In the genomic region with DNA sequence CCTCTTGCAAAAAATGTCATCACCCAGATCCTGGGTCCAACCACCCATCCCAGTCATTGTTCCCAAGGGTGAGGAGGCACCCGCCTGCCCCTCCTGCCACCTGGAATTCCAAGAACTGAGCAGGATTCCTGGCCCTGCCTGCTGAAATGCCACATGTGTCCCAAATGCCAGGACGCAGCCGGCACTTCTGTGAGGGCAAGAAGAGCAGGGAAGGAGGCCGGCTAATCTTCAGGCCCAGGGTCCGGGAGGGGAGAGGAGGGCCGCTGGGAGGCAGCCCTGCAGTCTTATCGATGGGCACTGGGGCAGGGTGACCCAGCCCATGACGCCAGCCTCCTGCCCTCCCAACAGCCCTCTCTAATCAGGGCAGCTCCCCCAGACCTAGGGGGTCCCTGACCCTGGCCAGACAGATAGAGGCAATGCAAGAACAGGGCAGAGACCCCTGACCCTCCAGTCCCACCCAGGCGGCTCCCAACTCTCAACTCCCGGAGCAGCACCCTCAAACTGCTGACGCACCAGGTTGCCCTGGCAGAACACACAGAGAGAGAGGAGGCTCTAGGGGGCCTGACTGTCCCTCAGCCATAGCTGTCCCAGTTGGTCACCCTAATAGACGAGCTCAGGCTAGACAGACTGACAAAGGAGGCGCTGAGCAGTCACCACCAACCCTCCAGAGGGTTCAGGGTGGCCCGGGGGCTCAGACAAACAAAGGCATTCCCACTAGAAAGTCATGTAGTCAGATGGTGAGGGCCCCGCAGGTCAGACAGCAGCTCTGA, we compare ENCODE assay signal across 10 cellular contexts. TPM values are rescaled to one million over a fixed set of nuclear protein-coding genes. Genes with fewer than 3 reads are reported as not detected.
A peak's percentile ranks its signal among the peaks of the same experiment; 100 is the strongest.
DNase-seq lines count a peak whose midpoint lies in the region; ATAC-seq and TF ChIP-seq lines count a peak whose summit lies in the region.
"Had no signal": no experiment of that assay in that cellular context is flagged by ENCODE, and none has a peak within 500 bp of the region (broad histone marks: within the 10 kb centered on the region; RNA-seq: fewer than 3 reads in every experiment).

No MANE protein-coding gene starts in this region.

- CTCF ChIA-PET in activated CD8-positive, alpha-beta T cell treated with anti-CD3 and anti-CD28 coated beads for 36 hours (lab: Charles Lee): interaction anchor here (0.8 to 5.6 kb wide), 5 partner anchors 10 to 1903 kb away, joined by 3 to 56 read pairs (median 5); a partner anchor contains a TSS

- no peak for TF ChIP-seq CTCF in activated CD8-positive, alpha-beta T cell treated with anti-CD3 and anti-CD28 coated beads for 36 hours (IDR thresholded peaks at IDR 0.05)

- peaks cover 6% of the 10 kb centered on the region for H3K36me3 Mint-ChIP-seq in T-helper 1 cell treated with Interleukin-12 subunit alpha and Interleukin-12 subunit beta and Interleukin-4 antibody, amounts not matched to agents 30 μg/mL and 1 μg/mL, for 36 hours (ENCODE audit: low read depth)
- H3K36me3 Mint-ChIP-seq in activated CD8-positive, alpha-beta T cell treated with anti-CD3 and anti-CD28 coated beads for 36 hours (ENCODE audit: low read depth): peaks cover 13% of the 10 kb centered on the region

- no peaks in the 10 kb centered on the region for H3K9me3 Mint-ChIP-seq in T-helper 1 cell treated with Interleukin-12 subunit alpha and Interleukin-12 subunit beta and Interleukin-4 antibody, amounts not matched to agents 30 μg/mL and 1 μg/mL, for 36 hours
- no peaks in the 10 kb centered on the region for H3K9me3 Mint-ChIP-seq in activated CD8-positive, alpha-beta T cell treated with anti-CD3 and anti-CD28 coated beads for 36 hours
- no peaks in the 10 kb centered on the region for H3K9me3 Mint-ChIP-seq in stimulated activated naive CD8-positive, alpha-beta T cell treated with anti-CD3 and anti-CD28 coated beads, Interleukin-15, amount 100 ng/mL, for 72 hours

- no peaks in the 10 kb centered on the region for H3K27me3 Mint-ChIP-seq in T-helper 1 cell treated with Interleukin-12 subunit alpha and Interleukin-12 subunit beta and Interleukin-4 antibody, amounts not matched to agents 30 μg/mL and 1 μg/mL, for 36 hours (ENCODE audit: low read depth)
- H3K27me3 Mint-ChIP-seq in activated CD8-positive, alpha-beta T cell treated with anti-CD3 and anti-CD28 coated beads for 36 hours: no peaks in the 10 kb centered on the region
- no peaks in the 10 kb centered on the region for H3K27me3 Mint-ChIP-seq in stimulated activated naive CD8-positive, alpha-beta T cell treated with anti-CD3 and anti-CD28 coated beads, Interleukin-15, amount 100 ng/mL, for 72 hours

- no peak for ATAC-seq in activated CD8-positive, alpha-beta T cell treated with anti-CD3 and anti-CD28 coated beads for 36 hours
- ATAC-seq in stimulated activated naive CD8-positive, alpha-beta T cell treated with anti-CD3 and anti-CD28 coated beads, Interleukin-15, amount 100 ng/mL, for 72 hours: no peak
- ATAC-seq in HG03025 (IDR thresholded peaks at IDR 0.05; ENCODE audit: low FRiP score, unreplicated experiment) (no peak), HG03097 (IDR thresholded peaks at IDR 0.05; ENCODE audit: low FRiP score, unreplicated experiment) (no peak)

- intact Hi-C loops in activated CD8-positive, alpha-beta T cell treated with anti-CD3 and anti-CD28 coated beads for 36 hours (cut with micrococcal nuclease): no loop called here

- peak overlapping the region; percentile 95 for H3K27ac Mint-ChIP-seq in T-helper 1 cell treated with Interleukin-12 subunit alpha and Interleukin-12 subunit beta and Interleukin-4 antibody, amounts not matched to agents 30 μg/mL and 1 μg/mL, for 36 hours
- peak overlapping the region; percentile 79 for H3K27ac Mint-ChIP-seq in activated CD8-positive, alpha-beta T cell treated with anti-CD3 and anti-CD28 coated beads for 36 hours
- H3K27ac Mint-ChIP-seq in stimulated activated naive CD8-positive, alpha-beta T cell treated with anti-CD3 and anti-CD28 coated beads, Interleukin-15, amount 100 ng/mL, for 72 hours: peak overlapping the region; percentile 86 to 90

- POLR2A ChIA-PET in activated CD8-positive, alpha-beta T cell treated with anti-CD3 and anti-CD28 coated beads for 36 hours (lab: Charles Lee): interaction anchor here (0.6 to 2.2 kb wide), 9 partner anchors 11 to 422 kb away, joined by 3 to 8 read pairs (median 3); a partner anchor contains a TSS

- H3K4me3 Mint-ChIP-seq in T-helper 1 cell treated with Interleukin-12 subunit alpha and Interleukin-12 subunit beta and Interleukin-4 antibody, amounts not matched to agents 30 μg/mL and 1 μg/mL, for 36 hours: peak overlapping the region; percentile 99
- peak overlapping the region; percentile 92 for H3K4me3 Mint-ChIP-seq in activated CD8-positive, alpha-beta T cell treated with anti-CD3 and anti-CD28 coated beads for 36 hours
- peak overlapping the region; percentile 90 to 97 for H3K4me3 Mint-ChIP-seq in stimulated activated naive CD8-positive, alpha-beta T cell treated with anti-CD3 and anti-CD28 coated beads, Interleukin-15, amount 100 ng/mL, for 72 hours

- DNase-seq in T-helper 1 cell (no peak), iPS-NIHi11 (ENCODE audit: low spot score) (peak; percentile 3), mucosa of gallbladder (ENCODE audit: low spot score) (no peak)
- DNase-seq in activated CD8-positive, alpha-beta T cell treated with anti-CD3 and anti-CD28 coated beads for 36 hours: no peak
- no peak for DNase-seq in stimulated activated naive CD8-positive, alpha-beta T cell treated with anti-CD3 and anti-CD28 coated beads, Interleukin-15, amount 100 ng/mL, for 72 hours
- DNase-seq: ACHN, NCI-H510A had no signal

- peaks cover 34% of the 10 kb centered on the region for H3K4me1 Mint-ChIP-seq in T-helper 1 cell treated with Interleukin-12 subunit alpha and Interleukin-12 subunit beta and Interleukin-4 antibody, amounts not matched to agents 30 μg/mL and 1 μg/mL, for 36 hours (ENCODE audit: low read depth)
- peaks cover 34% of the 10 kb centered on the region for H3K4me1 Mint-ChIP-seq in activated CD8-positive, alpha-beta T cell treated with anti-CD3 and anti-CD28 coated beads for 36 hours (ENCODE audit: low read depth)
- peaks cover 72% of the 10 kb centered on the region for H3K4me1 Mint-ChIP-seq in stimulated activated naive CD8-positive, alpha-beta T cell treated with anti-CD3 and anti-CD28 coated beads, Interleukin-15, amount 100 ng/mL, for 72 hours

RNA-seq across cellular contexts. Expression of a gene that starts 1.5 kb away (rescaled TPM):
- total RNA-seq in activated CD8-positive, alpha-beta T cell treated with anti-CD3 and anti-CD28 coated beads for 36 hours: 10 to 100 TPM; 62.4 to 63.5 TPM
- 64.1 TPM for total RNA-seq in mucosa of gallbladder

RNA-seq across cellular contexts. Expression of a gene that starts 16.9 kb away (rescaled TPM):
- total RNA-seq in activated CD8-positive, alpha-beta T cell treated with anti-CD3 and anti-CD28 coated beads for 36 hours: 1 to 10 TPM; 1.6 to 2.4 TPM
- total RNA-seq in mucosa of gallbladder: 10.3 TPM

RNA-seq across cellular contexts. Expression of a gene that starts 16.9 kb away (rescaled TPM):
- 10 to 100 TPM; 42.7 to 47.3 TPM for total RNA-seq in activated CD8-positive, alpha-beta T cell treated with anti-CD3 and anti-CD28 coated beads for 36 hours
- 100 TPM for total RNA-seq in mucosa of gallbladder

RNA-seq across cellular contexts. Expression of a gene that starts 29.4 kb away (rescaled TPM):
- under 1 TPM; 0.09 to 0.14 TPM for total RNA-seq in activated CD8-positive, alpha-beta T cell treated with anti-CD3 and anti-CD28 coated beads for 36 hours
- 1.3 TPM for total RNA-seq in mucosa of gallbladder

RNA-seq across cellular contexts. Expression of a gene that starts 49.7 kb away (rescaled TPM):
- total RNA-seq in activated CD8-positive, alpha-beta T cell treated with anti-CD3 and anti-CD28 coated beads for 36 hours: 10 to 100 TPM; 39.9 to 40.9 TPM
- 84.7 TPM for total RNA-seq in mucosa of gallbladder
